ENCODE assay signal across 8 cellular contexts in the genomic region with DNA sequence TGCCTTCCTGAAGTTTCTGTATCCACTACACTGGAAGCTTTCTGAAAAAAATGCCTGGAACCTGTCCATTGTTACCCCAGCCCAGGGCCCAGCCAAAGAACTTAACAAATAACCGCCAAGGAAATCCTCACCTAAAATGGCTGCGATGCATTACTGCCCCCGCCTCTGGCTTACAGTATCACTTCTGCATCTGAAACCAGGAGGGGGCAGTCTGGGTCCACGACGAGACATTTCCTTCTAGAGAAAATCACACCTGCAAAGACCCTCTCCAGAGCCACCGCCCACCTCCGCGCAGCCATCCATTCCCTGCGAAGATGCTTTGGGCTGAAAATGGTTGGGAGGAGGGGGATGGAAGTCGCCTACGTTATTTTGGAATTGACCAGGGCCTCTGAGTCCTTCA. TPM values are rescaled to one million over a fixed set of nuclear protein-coding genes. Genes with fewer than 3 reads are reported as not detected.
DNase-seq lines count a peak whose midpoint lies in the region; ATAC-seq and TF ChIP-seq lines count a peak whose summit lies in the region.

No MANE protein-coding gene starts in this region.

- peak; percentile 39 for DNase-seq in ELR (ENCODE audit: low read depth)
- peak; percentile 42 for DNase-seq in activated T-cell treated with anti-CD3 and anti-CD28 coated beads, Interleukin-2, amount 50 U/mL, for 24 hours
- DNase-seq in kidney epithelial cell (ENCODE audit: low read depth), result no peak
- DNase-seq in ureter (ENCODE audit: low spot score), result peak; percentile 45
- no peak for DNase-seq in GF-D8 (lab: John Stamatoyannopoulos, UW)

- H3K4me3 Mint-ChIP-seq in activated T-cell treated with anti-CD3 and anti-CD28 coated beads, Interleukin-2, amount 50 U/mL, for 24 hours, result no peak overlapping the region

- H3K9me3 Mint-ChIP-seq in activated T-cell treated with anti-CD3 and anti-CD28 coated beads, Interleukin-2, amount 50 U/mL, for 24 hours, result no peaks in the 10 kb centered on the region

- peaks cover 69% of the 10 kb centered on the region for H3K36me3 Mint-ChIP-seq in activated T-cell treated with anti-CD3 and anti-CD28 coated beads, Interleukin-2, amount 50 U/mL, for 24 hours (ENCODE audit: low read depth)

- TF ChIP-seq CTCF in LNCAP (IDR thresholded peaks at IDR 0.05) (peak; percentile 45; the same call in 1 of the 2 replicates), kidney epithelial cell (IDR thresholded peaks at IDR 0.05; ENCODE audit: insufficient read depth, low read length, poor library complexity, severe bottlenecking) (peak; percentile 50)

- H3K4me1 Mint-ChIP-seq in activated T-cell treated with anti-CD3 and anti-CD28 coated beads, Interleukin-2, amount 50 U/mL, for 24 hours (ENCODE audit: low read depth), result no peaks in the 10 kb centered on the region

- H3K36me3 ChIP-seq in kidney epithelial cell (ENCODE audit: control insufficient read depth, insufficient read depth, low read length), result no peaks in the 10 kb centered on the region

- ATAC-seq in HG02763 (IDR thresholded peaks at IDR 0.05; ENCODE audit: unreplicated experiment) (no peak), HG03280 (IDR thresholded peaks at IDR 0.05; ENCODE audit: unreplicated experiment) (no peak)

- no peak overlapping the region for H3K27ac Mint-ChIP-seq in activated T-cell treated with anti-CD3 and anti-CD28 coated beads, Interleukin-2, amount 50 U/mL, for 24 hours

- H3K4me3 ChIP-seq in kidney epithelial cell (ENCODE audit: low read depth, low read length), result no peak overlapping the region

- H3K27me3 Mint-ChIP-seq in activated T-cell treated with anti-CD3 and anti-CD28 coated beads, Interleukin-2, amount 50 U/mL, for 24 hours, result no peaks in the 10 kb centered on the region

- no peaks in the 10 kb centered on the region for H3K27me3 ChIP-seq in kidney epithelial cell (ENCODE audit: control insufficient read depth, insufficient read depth, low read length)

RNA-seq across cellular contexts. Expression of a gene that starts 22.4 kb away (rescaled TPM):
- 0.29 and 0.41 TPM in 2 replicates for total RNA-seq in kidney epithelial cell
- 3.4 TPM for total RNA-seq in ureter

RNA-seq across cellular contexts. Expression of a gene that starts 33.4 kb away (rescaled TPM):
- total RNA-seq in kidney epithelial cell (135 and 136 TPM in 2 replicates), ureter (107 TPM)

RNA-seq across cellular contexts. Expression of a gene that starts 55.7 kb away (rescaled TPM):
- total RNA-seq in kidney epithelial cell (not detected in 2 replicates), ureter (not detected)

Comparison
In these comparisons a context has a peak if more than half of its experiments do, and no peak if none do; other contexts are left out.
1. DNase-seq: peak in ELR (single experiment), activated T-cell treated with anti-CD3 and anti-CD28 coated beads, Interleukin-2, amount 50 U/mL, for 24 hours (single experiment) and ureter (single experiment); none in kidney epithelial cell (single experiment) and GF-D8 (single experiment).